Comparison of ENCODE assay signal across 19 cellular contexts in the genomic region with DNA sequence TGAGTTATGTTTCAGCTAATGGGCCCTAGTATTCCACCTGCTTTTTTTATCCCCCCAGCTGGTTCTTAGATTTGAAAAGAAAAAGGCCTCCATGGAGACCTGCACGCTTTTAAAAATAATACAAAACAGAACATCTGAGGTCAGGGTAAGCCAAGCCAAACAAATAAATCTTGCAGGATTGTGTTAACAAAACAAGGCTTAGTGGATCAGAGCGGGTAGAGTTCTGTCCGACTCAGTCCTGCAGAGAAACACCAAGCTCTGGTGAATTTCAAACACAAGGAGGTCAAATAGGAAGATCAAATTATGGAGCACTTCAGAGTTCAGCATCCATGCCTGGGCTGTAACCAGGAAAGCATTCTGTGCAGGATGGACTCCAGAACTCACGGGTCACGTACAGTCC.
A peak's percentile ranks its signal among the peaks of the same experiment; 100 is the strongest.
DNase-seq lines count a peak whose midpoint lies in the region; ATAC-seq and TF ChIP-seq lines count a peak whose summit lies in the region.
"Had no signal": no experiment of that assay in that cellular context is flagged by ENCODE, and none has a peak within 500 bp of the region (broad histone marks: within the 10 kb centered on the region; RNA-seq: fewer than 3 reads in every experiment).

No MANE protein-coding gene starts in this region.

- H3K4me3 ChIP-seq in adipocyte (ENCODE audit: low read length) (no peak overlapping the region), stomach smooth muscle (ENCODE audit: low read length in 2 of 2) (peak overlapping the region in 1 of 2 donors; percentile 15), MG63 (no peak overlapping the region)
- H3K4me3 ChIP-seq: A549, SJSA1 had no signal

- peaks cover 16% of the 10 kb centered on the region for H3K27me3 Mint-ChIP-seq in nephron (ENCODE audit: low read depth)

- H3K36me3 ChIP-seq in adipocyte (ENCODE audit: control insufficient read depth, insufficient read depth, low read length, severe bottlenecking) = no peaks in the 10 kb centered on the region
- H3K36me3 ChIP-seq in stomach smooth muscle (ENCODE audit: control insufficient read depth in 2 of 2, insufficient read depth in 2 of 2, low read length in 2 of 2) = no peaks in the 10 kb centered on the region
- H3K36me3 ChIP-seq in MG63 = no peaks in the 10 kb centered on the region
- H3K36me3 ChIP-seq: SJSA1 had no signal

- no peak for TF ChIP-seq CTCF in nephron (IDR thresholded peaks at IDR 0.05; ENCODE audit: unreplicated experiment in 3 of 3)

- H3K9me3 ChIP-seq in adipocyte (ENCODE audit: control insufficient read depth, low read length) (peaks cover 13% of the 10 kb centered on the region), stomach smooth muscle (ENCODE audit: control insufficient read depth in 2 of 2, low read length in 2 of 2) (no peaks in the 10 kb centered on the region), MG63 (no peaks in the 10 kb centered on the region)
- H3K9me3 ChIP-seq: A549 had no signal

- H3K27ac Mint-ChIP-seq in nephron = peak overlapping the region; percentile 45 to 71 (median 57)
- H3K27ac Mint-ChIP-seq: B cell, CD14-positive monocyte had no signal

- H3K36me3 Mint-ChIP-seq in nephron (ENCODE audit: low read depth) = no peaks in the 10 kb centered on the region
- H3K36me3 Mint-ChIP-seq: CD14-positive monocyte had no signal

- DNase-seq in NCI-H146 treated with DMSO at 0.1 percent for 48 hours (lab: John Stamatoyannopoulos, UW; ENCODE audit: unreplicated experiment) (peak; percentile 32), adipocyte (ENCODE audit: low read depth) (peak; percentile 26), MG63 (no peak), SIG-M5 treated with dmso at 0.1 percent for 504 hours (lab: John Stamatoyannopoulos, UW; ENCODE audit: unreplicated experiment) (no peak)
- no peak for DNase-seq in stimulated activated CD8-positive, alpha-beta memory T cell treated with anti-CD3 and anti-CD28 coated beads, Interleukin-4, amount 100 ng/mL, for 48 hours
- DNase-seq: DMS53, EL, GF-D8, KG1, NCI-H1105 treated with DMSO at 0.1 percent for 48 hours, NCI-H1930 had no signal

- H3K4me3 Mint-ChIP-seq in nephron = no peak overlapping the region
- H3K4me3 Mint-ChIP-seq: B cell, CD14-positive monocyte had no signal

- H3K27me3 ChIP-seq in adipocyte (replicated peaks; ENCODE audit: control insufficient read depth, insufficient read depth, low read length) = peaks cover 68% of the 10 kb centered on the region
- H3K27me3 ChIP-seq in stomach smooth muscle (ENCODE audit: control insufficient read depth in 1 of 2, insufficient read depth in 2 of 2, low read length in 2 of 2) = no peaks in the 10 kb centered on the region
- no peaks in the 10 kb centered on the region for H3K27me3 ChIP-seq in MG63

- no peak for ATAC-seq in HG02870 (IDR thresholded peaks at IDR 0.05; ENCODE audit: unreplicated experiment)
- ATAC-seq: A549, HCT116 had no signal

- no peaks in the 10 kb centered on the region for H3K9me3 Mint-ChIP-seq in nephron

- H3K4me1 ChIP-seq in adipocyte (ENCODE audit: control insufficient read depth, insufficient read depth, low read length) (peaks cover 7% of the 10 kb centered on the region), stomach smooth muscle (ENCODE audit: control insufficient read depth, insufficient read depth, low read length) (peaks cover 22% of the 10 kb centered on the region)
- H3K4me1 ChIP-seq: A549, SJSA1 had no signal

- peak overlapping the region; percentile 67 for H3K27ac ChIP-seq in stomach smooth muscle (ENCODE audit: low read length)
- H3K27ac ChIP-seq: A549, SJSA1 had no signal

- H3K4me1 Mint-ChIP-seq in nephron = peaks cover 41% of the 10 kb centered on the region
- H3K4me1 Mint-ChIP-seq: B cell, CD14-positive monocyte had no signal

- H3K9ac ChIP-seq in adipocyte (ENCODE audit: low read length) (no peak overlapping the region), stomach smooth muscle (ENCODE audit: low read length in 2 of 2) (no peak overlapping the region)

Comparison
In these comparisons a context has a peak if more than half of its experiments do, and no peak if none do; other contexts are left out.
1. DNase-seq: peak in NCI-H146 treated with DMSO at 0.1 percent for 48 hours (single experiment) and adipocyte (single experiment); none in MG63 (single experiment), SIG-M5 treated with dmso at 0.1 percent for 504 hours (single experiment) and stimulated activated CD8-positive, alpha-beta memory T cell treated with anti-CD3 and anti-CD28 coated beads, Interleukin-4, amount 100 ng/mL, for 48 hours (single experiment).